Comparison of ENCODE assay signal across 16 cellular contexts in the genomic region with DNA sequence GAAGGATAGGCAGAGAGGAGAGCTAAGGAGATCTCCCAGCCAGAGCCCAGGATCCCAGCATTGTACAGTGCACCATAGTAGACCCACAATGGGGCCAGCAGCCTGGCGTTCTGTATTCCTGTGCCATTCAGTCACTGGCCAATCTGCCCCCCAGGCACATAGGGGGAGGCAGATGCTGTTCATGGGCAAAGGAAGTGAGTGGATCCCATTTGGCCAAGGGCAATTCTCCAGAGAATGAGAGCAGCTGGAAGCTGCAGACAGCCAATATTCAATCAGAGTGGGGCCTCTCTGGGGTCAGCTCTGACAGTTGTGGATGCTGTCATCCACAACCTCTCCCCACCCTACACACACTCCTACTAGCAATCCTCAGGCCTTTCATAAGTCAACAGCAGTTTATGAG. TPM values are rescaled to one million over a fixed set of nuclear protein-coding genes. Genes with fewer than 3 reads are reported as not detected.
"Had no signal": no experiment of that assay in that cellular context is flagged by ENCODE, and none has a peak within 500 bp of the region (broad histone marks: within the 10 kb centered on the region; RNA-seq: fewer than 3 reads in every experiment).

No MANE protein-coding gene starts in this region.

- DNase-seq: activated CD4-positive, alpha-beta T cell treated with anti-CD3 and anti-CD28 coated beads for 4 hours; activated CD8-positive, alpha-beta memory T cell treated with anti-CD3 and anti-CD28 coated beads, Interleukin-2, amount 50 U/mL, for 48 hours; activated CD8-positive, alpha-beta T cell treated with anti-CD3 and anti-CD28 coated beads for 36 hours; aorta; dorsolateral prefrontal cortex; esophagus squamous epithelium; naive thymus-derived CD4-positive, alpha-beta T cell; retina; stimulated activated CD4-positive, alpha-beta T cell treated with anti-CD3 and anti-CD28 coated beads, Interleukin-4, amount 100 ng/mL, for 4 hours; thyroid gland; uterus; WERI-Rb-1 had no signal

- H3K4me3 ChIP-seq: dorsolateral prefrontal cortex, esophagus squamous epithelium, gastroesophageal sphincter, hepatocyte, thyroid gland, uterus had no signal

- H3K79me2 ChIP-seq: hepatocyte had no signal

- H3K9me3 Mint-ChIP-seq: activated CD8-positive, alpha-beta T cell treated with anti-CD3 and anti-CD28 coated beads for 36 hours; naive thymus-derived CD4-positive, alpha-beta T cell had no signal

- H3K27me3 ChIP-seq: dorsolateral prefrontal cortex, esophagus squamous epithelium, gastroesophageal sphincter, hepatocyte, thyroid gland, uterus had no signal

- H3K27ac ChIP-seq: esophagus squamous epithelium, gastroesophageal sphincter, hepatocyte, thyroid gland, uterus, WERI-Rb-1 had no signal

- H2AFZ ChIP-seq: hepatocyte had no signal

- H3K36me3 Mint-ChIP-seq: mesothelial cell of epicardium; naive thymus-derived CD4-positive, alpha-beta T cell had no signal

- H3K4me1 ChIP-seq: gastroesophageal sphincter, thyroid gland, uterus had no signal

- H3K27ac Mint-ChIP-seq: activated CD8-positive, alpha-beta T cell treated with anti-CD3 and anti-CD28 coated beads for 36 hours; mesothelial cell of epicardium; naive thymus-derived CD4-positive, alpha-beta T cell had no signal

- H3K4me2 ChIP-seq: hepatocyte had no signal

- H3K27me3 Mint-ChIP-seq: activated CD8-positive, alpha-beta T cell treated with anti-CD3 and anti-CD28 coated beads for 36 hours had no signal

- ATAC-seq: activated CD8-positive, alpha-beta T cell treated with anti-CD3 and anti-CD28 coated beads for 36 hours had no signal

- H3K4me3 Mint-ChIP-seq: activated CD8-positive, alpha-beta T cell treated with anti-CD3 and anti-CD28 coated beads for 36 hours; mesothelial cell of epicardium had no signal

- H3K36me3 ChIP-seq: esophagus squamous epithelium, gastroesophageal sphincter, thyroid gland, uterus, WERI-Rb-1 had no signal

- H3K9me3 ChIP-seq: esophagus squamous epithelium, gastroesophageal sphincter, thyroid gland, uterus had no signal

RNA-seq across cellular contexts. Expression of a gene that starts 17.5 kb away (rescaled TPM):
- total RNA-seq: activated CD8-positive, alpha-beta T cell treated with anti-CD3 and anti-CD28 coated beads for 36 hours; hepatocyte; kidney epithelial cell had no signal
- polyA plus RNA-seq: naive thymus-derived CD4-positive, alpha-beta T cell had no signal
